In the genomic region with DNA sequence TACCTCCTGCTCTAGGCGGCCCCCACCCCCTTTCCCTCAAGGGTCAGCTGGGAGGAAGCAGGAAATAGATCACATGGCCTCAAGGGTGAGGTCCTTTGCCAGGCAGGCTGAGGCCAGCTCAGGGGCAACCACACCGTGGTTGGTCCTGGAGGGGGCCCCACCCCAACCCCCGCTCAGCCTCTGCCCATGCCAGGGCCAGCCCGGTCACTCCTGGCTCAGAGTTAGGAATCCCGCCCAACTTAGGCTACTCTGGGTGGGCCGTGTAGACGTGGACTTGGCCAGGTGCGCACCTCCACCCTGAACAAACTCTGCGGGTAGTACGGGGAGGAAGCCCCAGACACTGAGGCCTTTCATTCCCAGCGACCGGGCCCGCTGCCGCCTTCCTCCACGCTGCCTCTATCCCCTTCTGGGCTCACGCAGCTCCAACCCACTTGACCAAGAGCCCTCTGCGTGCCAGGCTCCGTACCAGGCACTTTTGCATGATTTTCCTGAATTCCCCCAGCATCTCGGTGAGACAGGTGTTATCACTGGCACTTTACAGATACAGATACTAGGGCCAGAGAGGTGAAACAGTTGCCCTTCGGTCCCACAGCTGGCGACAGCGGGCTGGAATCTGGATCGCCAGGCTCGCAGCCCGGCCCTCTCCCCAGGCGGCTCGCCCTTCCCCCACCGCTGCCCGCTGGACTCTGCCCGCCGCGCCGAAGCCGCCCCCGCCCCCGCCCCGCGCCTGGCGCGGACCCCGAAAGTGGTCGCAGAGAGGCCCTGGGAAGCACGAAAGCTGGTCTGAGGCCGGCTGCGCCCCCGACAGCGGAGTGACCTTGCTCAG, we compare ENCODE assay signal across 8 cellular contexts. TPM values are rescaled to one million over a fixed set of nuclear protein-coding genes. Genes with fewer than 3 reads are reported as not detected.
A peak's percentile ranks its signal among the peaks of the same experiment; 100 is the strongest.
DNase-seq lines count a peak whose midpoint lies in the region; ATAC-seq and TF ChIP-seq lines count a peak whose summit lies in the region.

No MANE protein-coding gene starts in this region.

- ATAC-seq in HG02642 (IDR thresholded peaks at IDR 0.05; ENCODE audit: poor library complexity, unreplicated experiment) = peak; percentile 15
- peak; percentile 69 for ATAC-seq in PC-3

- in situ Hi-C loops in T47D (cut with HindIII; ENCODE audit: low pct_unique_long_range_greater_than_20kb, low sequenced_read_pairs) = no loop called here

- H3K4me3 ChIP-seq in PC-3 (ENCODE audit: low read length) (peak overlapping the region; percentile 93), kidney epithelial cell (ENCODE audit: low read depth, low read length) (peak overlapping the region; percentile 97)

- no peak for TF ChIP-seq CTCF in PC-3 (conservative IDR thresholded peaks at IDR 0.05; ENCODE audit: low read depth, low read length)
- no peak for TF ChIP-seq CTCF in kidney epithelial cell (IDR thresholded peaks at IDR 0.05; ENCODE audit: insufficient read depth, low read length, poor library complexity, severe bottlenecking)

- no peaks in the 10 kb centered on the region for H3F3A ChIP-seq in PC-3 (ENCODE audit: low read length, unreplicated experiment)

- H4K20me1 ChIP-seq in PC-3 (ENCODE audit: low read length) = no peaks in the 10 kb centered on the region

- H3K9me3 ChIP-seq in PC-3 (ENCODE audit: low read length) = no peaks in the 10 kb centered on the region

- H3K4me1 ChIP-seq in PC-3 (ENCODE audit: insufficient read depth, low read length) = peaks cover 21% of the 10 kb centered on the region

- POLR2A ChIA-PET in PC-3 (lab: Charles Lee; ENCODE audit: unreplicated experiment) = interaction anchor here (0.5 to 0.8 kb wide), 4 partner anchors 8 to 60 kb away, joined by 3 to 7 read pairs (median 4); partner anchors contain the start of gene LYPLA2

- H3K27me3 ChIP-seq in PC-3 (ENCODE audit: low read length) (no peaks in the 10 kb centered on the region), kidney epithelial cell (ENCODE audit: control insufficient read depth, insufficient read depth, low read length) (no peaks in the 10 kb centered on the region)

- no peaks in the 10 kb centered on the region for H3K9me2 ChIP-seq in PC-3 (replicated peaks; ENCODE audit: low read length)

- CTCF ChIA-PET in PC-3 (lab: Charles Lee) = interaction anchor here (0.6 to 1.3 kb wide), 2 partner anchors 28 to 312 kb away, joined by 4 read pairs; no protein-coding TSS in a partner anchor

- H3K9ac ChIP-seq in PC-3 (ENCODE audit: low read length) = peak overlapping the region; percentile 93

- BruUV-seq in PC-3 (replicated peaks; lab: Mats Ljungman, UMichigan) = TSS peak; percentile 85

- H3K4me2 ChIP-seq in PC-3 (ENCODE audit: low read length) = peak overlapping the region; percentile 97

- intact Hi-C loops in PC-3 (cut with micrococcal nuclease) = loop anchor here (1.0 to 5.0 kb wide), 2 partner anchors 9 to 118 kb away; no protein-coding TSS in a partner anchor

- peak overlapping the region; percentile 91 for H2AFZ ChIP-seq in PC-3 (ENCODE audit: low read length)

- peaks cover 10% of the 10 kb centered on the region for H3K79me2 ChIP-seq in PC-3 (ENCODE audit: low read length)

- H3K36me3 ChIP-seq in PC-3 (ENCODE audit: low read depth, low read length) = peaks cover 8% of the 10 kb centered on the region; the same call in 1 of the 2 replicates
- peaks cover 3% of the 10 kb centered on the region for H3K36me3 ChIP-seq in kidney epithelial cell (ENCODE audit: control insufficient read depth, insufficient read depth, low read length)

- DNase-seq in NCI-H82 (lab: John Stamatoyannopoulos, UW) (peak; percentile 39), NCI-H82 treated with DMSO at 0.1 percent for 48 hours (lab: John Stamatoyannopoulos, UW; ENCODE audit: unreplicated experiment) (no peak), PC-3 (peak; percentile 91), T47D (ENCODE audit: low read depth in 1 of 2, low spot score in 1 of 2) (peak; percentile 31 to 59), kidney epithelial cell (ENCODE audit: low read depth) (peak; percentile 86), NCI-H1105 (lab: John Stamatoyannopoulos, UW) (no peak)
- peak; percentile 64 for DNase-seq in stimulated activated CD8-positive, alpha-beta memory T cell treated with anti-CD3 and anti-CD28 coated beads, Interleukin-4, amount 100 ng/mL, for 48 hours

- H3K27ac ChIP-seq in PC-3 (ENCODE audit: low read length) = peak overlapping the region; percentile 96

RNA-seq across cellular contexts. Expression of gene GALE, which starts 0.8 kb away (rescaled TPM):
- total RNA-seq in PC-3 (2014; rRNA removed) (86.0 and 86.4 TPM in 2 replicates), kidney epithelial cell (158 and 164 TPM in 2 replicates)

RNA-seq across cellular contexts. Expression of gene LYPLA2, which starts 8.8 kb away (rescaled TPM):
- total RNA-seq in PC-3 (2014; rRNA removed) (120 and 142 TPM in 2 replicates), kidney epithelial cell (163 and 235 TPM in 2 replicates)

RNA-seq across cellular contexts. Expression of gene PITHD1, which starts 21.6 kb away (rescaled TPM):
- total RNA-seq in PC-3 (2014; rRNA removed) (107 and 115 TPM in 2 replicates), kidney epithelial cell (33.6 and 37.6 TPM in 2 replicates)

RNA-seq across cellular contexts. Expression of gene HMGCL, which starts 25.4 kb away (rescaled TPM):
- total RNA-seq in PC-3 (2014; rRNA removed) (28.2 and 30.8 TPM in 2 replicates), kidney epithelial cell (52.4 and 65.6 TPM in 2 replicates)

RNA-seq across cellular contexts. Expression of gene ELOA, which starts 56.5 kb away (rescaled TPM):
- total RNA-seq in PC-3 (2014; rRNA removed) (50.7 and 50.9 TPM in 2 replicates), kidney epithelial cell (51.8 and 56.7 TPM in 2 replicates)

Comparison
In these comparisons a context has a peak if more than half of its experiments do, and no peak if none do; other contexts are left out.
1. DNase-seq: peak in NCI-H82 (single experiment), PC-3 (single experiment), T47D (2 of 2), kidney epithelial cell (single experiment) and stimulated activated CD8-positive, alpha-beta memory T cell treated with anti-CD3 and anti-CD28 coated beads, Interleukin-4, amount 100 ng/mL, for 48 hours (single experiment); none in NCI-H82 treated with DMSO at 0.1 percent for 48 hours (single experiment) and NCI-H1105 (single experiment).